12 cellular contexts compared by ENCODE assay signal in the genomic region with DNA sequence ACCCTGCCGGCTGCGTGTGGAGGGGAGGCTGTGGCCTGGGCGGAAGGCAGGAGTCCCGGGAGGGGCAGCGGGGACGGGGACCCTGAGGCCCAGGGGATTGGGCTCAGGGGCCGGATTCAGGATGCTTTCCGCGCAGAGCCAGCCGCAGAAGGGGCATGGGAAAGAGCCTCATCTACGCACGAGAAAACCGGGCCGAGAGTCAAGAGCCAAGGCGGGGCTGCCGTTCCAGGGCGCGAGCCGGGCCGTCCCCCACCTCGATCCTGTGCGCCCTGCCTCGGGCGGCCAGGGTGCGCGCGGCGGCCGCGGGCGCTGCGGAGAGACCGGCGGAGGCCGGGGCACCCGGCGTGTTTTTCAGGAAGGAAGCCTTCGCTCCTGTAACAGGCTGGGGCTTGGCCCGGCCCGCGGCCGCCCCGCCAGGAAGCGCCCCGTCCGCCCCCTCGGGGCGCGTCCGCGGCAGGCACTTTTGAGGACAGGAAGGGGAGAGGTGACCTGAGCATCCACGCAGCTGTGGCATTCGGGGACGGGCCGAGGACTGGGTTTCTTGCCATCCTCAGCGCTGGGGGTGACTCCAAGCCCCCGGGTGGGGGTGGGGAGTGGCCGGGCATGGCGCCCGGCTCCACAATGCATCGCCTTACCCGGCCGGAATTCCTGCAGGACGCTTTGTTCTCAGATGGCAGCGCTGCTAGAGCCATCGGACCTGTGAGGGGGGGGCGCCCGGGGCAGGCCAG.
DNase-seq lines count a peak whose midpoint lies in the region; ATAC-seq and TF ChIP-seq lines count a peak whose summit lies in the region.
"Had no signal": no experiment of that assay in that cellular context is flagged by ENCODE, and none has a peak within 500 bp of the region (broad histone marks: within the 10 kb centered on the region; RNA-seq: fewer than 3 reads in every experiment).

No MANE protein-coding gene starts in this region.

- CTCF ChIA-PET in activated naive CD4-positive, alpha-beta T cell treated with anti-CD3 and anti-CD28 coated beads, Interleukin-2, amount 10 ng/mL, durations not matched to agents 7 days and 5 days (lab: Charles Lee) = no interaction called here
- CTCF ChIA-PET in activated naive CD4-positive, alpha-beta T cell treated with anti-CD3 and anti-CD28 coated beads for 36 hours (lab: Charles Lee) = interaction anchor here (0.6 kb wide), 1 partner anchor 47 kb away, joined by 3 read pairs; no protein-coding TSS in a partner anchor
- CTCF ChIA-PET in A673 (lab: Charles Lee) = no interaction called here

- peaks cover 95% of the 10 kb centered on the region for H3K27me3 Mint-ChIP-seq in activated naive CD4-positive, alpha-beta T cell treated with anti-CD3 and anti-CD28 coated beads, Interleukin-2, amount 10 ng/mL, durations not matched to agents 7 days and 5 days
- H3K27me3 Mint-ChIP-seq in activated naive CD4-positive, alpha-beta T cell treated with anti-CD3 and anti-CD28 coated beads for 36 hours (ENCODE audit: low read depth) = peaks cover 61% of the 10 kb centered on the region

- intact Hi-C loops in activated naive CD4-positive, alpha-beta T cell treated with anti-CD3 and anti-CD28 coated beads for 36 hours (cut with micrococcal nuclease) = no loop called here
- intact Hi-C loops in esophagus muscularis mucosa (cut with DNase I) = no loop called here
- intact Hi-C loops in mucosa of descending colon (cut with DNase I, micrococcal nuclease) = no loop called here
- intact Hi-C loops in upper lobe of right lung (cut with DNase I) = no loop called here
- intact Hi-C loops in A673 (cut with micrococcal nuclease; ENCODE audit: unreplicated experiment) = no loop called here

- WGBS in esophagus muscularis mucosa = 5% methylated on average over 8 of the region's 68 CpGs

- DNase-seq in activated naive CD4-positive, alpha-beta T cell treated with anti-CD3 and anti-CD28 coated beads, Interleukin-2, amount 10 ng/mL, durations not matched to agents 7 days and 5 days = peak; percentile 35
- no peak for DNase-seq in activated naive CD4-positive, alpha-beta T cell treated with anti-CD3 and anti-CD28 coated beads for 36 hours
- DNase-seq in esophagus muscularis mucosa (ENCODE audit: extremely low spot score) (no peak), mucosa of descending colon (no peak), upper lobe of right lung (peak; percentile 78), A673 (ENCODE audit: low spot score) (no peak)
- DNase-seq: activated T-cell treated with anti-CD3 and anti-CD28 coated beads, Interleukin-2, amount 50 U/mL, for 48 hours; AML-193; NCI-H1417; nucleus accumbens had no signal

- H3K9me3 ChIP-seq in esophagus muscularis mucosa (no peaks in the 10 kb centered on the region), mucosa of descending colon (no peaks in the 10 kb centered on the region), upper lobe of right lung (no peaks in the 10 kb centered on the region), A673 (ENCODE audit: low read depth, low read length, poor library complexity, severe bottlenecking) (no peaks in the 10 kb centered on the region)

- no TSS peak for BruUV-seq in A673 (replicated peaks; lab: Mats Ljungman, UMichigan)

- TF ChIP-seq CTCF in esophagus muscularis mucosa (IDR thresholded peaks at IDR 0.05) (no peak), mucosa of descending colon (IDR thresholded peaks at IDR 0.05) (no peak), upper lobe of right lung (IDR thresholded peaks at IDR 0.05) (no peak), A673 (conservative IDR thresholded peaks at IDR 0.05; ENCODE audit: low read depth, low read length) (no peak)

- no peaks in the 10 kb centered on the region for H3K36me3 Mint-ChIP-seq in activated naive CD4-positive, alpha-beta T cell treated with anti-CD3 and anti-CD28 coated beads, Interleukin-2, amount 10 ng/mL, durations not matched to agents 7 days and 5 days
- H3K36me3 Mint-ChIP-seq in activated naive CD4-positive, alpha-beta T cell treated with anti-CD3 and anti-CD28 coated beads for 36 hours (ENCODE audit: low read depth) = no peaks in the 10 kb centered on the region

- no peak overlapping the region for H3K4me3 Mint-ChIP-seq in activated naive CD4-positive, alpha-beta T cell treated with anti-CD3 and anti-CD28 coated beads, Interleukin-2, amount 10 ng/mL, durations not matched to agents 7 days and 5 days
- no peak overlapping the region for H3K4me3 Mint-ChIP-seq in activated naive CD4-positive, alpha-beta T cell treated with anti-CD3 and anti-CD28 coated beads for 36 hours

- ATAC-seq in mucosa of descending colon (peak; percentile 31), upper lobe of right lung (peak; percentile 75), GM18867 (IDR thresholded peaks at IDR 0.05; ENCODE audit: unreplicated experiment) (no peak), HG03521 (IDR thresholded peaks at IDR 0.05; ENCODE audit: unreplicated experiment) (no peak)

- H3K36me3 ChIP-seq in esophagus muscularis mucosa (no peaks in the 10 kb centered on the region), mucosa of descending colon (ENCODE audit: low read depth) (no peaks in the 10 kb centered on the region), upper lobe of right lung (no peaks in the 10 kb centered on the region), A673 (ENCODE audit: insufficient read depth, low read length, poor library complexity, severe bottlenecking) (no peaks in the 10 kb centered on the region)

- H3K27me3 ChIP-seq in esophagus muscularis mucosa = peaks cover 0 to 76% (median 13%) of the 10 kb centered on the region in 4 donors
- H3K27me3 ChIP-seq in upper lobe of right lung = peaks cover 37% of the 10 kb centered on the region
- no peaks in the 10 kb centered on the region for H3K27me3 ChIP-seq in A673 (replicated peaks; ENCODE audit: insufficient read depth, low read depth, low read length, poor library complexity)

- H3K4me1 ChIP-seq in esophagus muscularis mucosa (peaks cover 15 to 20% (median 17%) of the 10 kb centered on the region in 4 donors), mucosa of descending colon (ENCODE audit: low read depth) (no peaks in the 10 kb centered on the region), upper lobe of right lung (no peaks in the 10 kb centered on the region), A673 (ENCODE audit: insufficient read depth, low read length, poor library complexity, severe bottlenecking) (no peaks in the 10 kb centered on the region)

- TF ChIP-seq POLR2A in esophagus muscularis mucosa (IDR thresholded peaks at IDR 0.05; ENCODE audit: low read depth) = no peak

- no peak for TF ChIP-seq EP300 in esophagus muscularis mucosa (IDR thresholded peaks at IDR 0.05)

- H3K9me3 Mint-ChIP-seq in activated naive CD4-positive, alpha-beta T cell treated with anti-CD3 and anti-CD28 coated beads, Interleukin-2, amount 10 ng/mL, durations not matched to agents 7 days and 5 days = no peaks in the 10 kb centered on the region
- no peaks in the 10 kb centered on the region for H3K9me3 Mint-ChIP-seq in activated naive CD4-positive, alpha-beta T cell treated with anti-CD3 and anti-CD28 coated beads for 36 hours

- H3K4me1 Mint-ChIP-seq in activated naive CD4-positive, alpha-beta T cell treated with anti-CD3 and anti-CD28 coated beads, Interleukin-2, amount 10 ng/mL, durations not matched to agents 7 days and 5 days = peaks cover 14% of the 10 kb centered on the region
- peaks cover 7% of the 10 kb centered on the region for H3K4me1 Mint-ChIP-seq in activated naive CD4-positive, alpha-beta T cell treated with anti-CD3 and anti-CD28 coated beads for 36 hours (ENCODE audit: low read depth)

- no peak overlapping the region for H3K27ac Mint-ChIP-seq in activated naive CD4-positive, alpha-beta T cell treated with anti-CD3 and anti-CD28 coated beads, Interleukin-2, amount 10 ng/mL, durations not matched to agents 7 days and 5 days
- H3K27ac Mint-ChIP-seq in activated naive CD4-positive, alpha-beta T cell treated with anti-CD3 and anti-CD28 coated beads for 36 hours = no peak overlapping the region

- H3K4me3 ChIP-seq in esophagus muscularis mucosa (peak overlapping the region in 2 of 4 donors; percentile 4 to 12), mucosa of descending colon (no peak overlapping the region), upper lobe of right lung (no peak overlapping the region), A673 (ENCODE audit: low read depth, low read length, poor library complexity, severe bottlenecking) (no peak overlapping the region)

- H3K27ac ChIP-seq in esophagus muscularis mucosa (replicated peaks in 1 of 4) = peak overlapping the region; percentile 11 to 73 (median 62)
- peak overlapping the region; percentile 68 for H3K27ac ChIP-seq in upper lobe of right lung
- H3K27ac ChIP-seq in A673 (ENCODE audit: low read depth, low read length, poor library complexity, severe bottlenecking) = no peak overlapping the region

- POLR2A ChIA-PET in A673 (lab: Charles Lee; ENCODE audit: low non-redundant PET) = no interaction called here

Comparison
In these comparisons a context has a peak if more than half of its experiments do, and no peak if none do; other contexts are left out.
1. DNase-seq: peak in activated naive CD4-positive, alpha-beta T cell treated with anti-CD3 and anti-CD28 coated beads, Interleukin-2, amount 10 ng/mL, durations not matched to agents 7 days and 5 days (single experiment) and upper lobe of right lung (single experiment); none in activated naive CD4-positive, alpha-beta T cell treated with anti-CD3 and anti-CD28 coated beads for 36 hours (single experiment), esophagus muscularis mucosa (single experiment), mucosa of descending colon (0 of 3) and A673 (single experiment).
2. ATAC-seq: peak in mucosa of descending colon (single experiment) and upper lobe of right lung (single experiment); none in GM18867 (single experiment) and HG03521 (single experiment).